In the genomic region with DNA sequence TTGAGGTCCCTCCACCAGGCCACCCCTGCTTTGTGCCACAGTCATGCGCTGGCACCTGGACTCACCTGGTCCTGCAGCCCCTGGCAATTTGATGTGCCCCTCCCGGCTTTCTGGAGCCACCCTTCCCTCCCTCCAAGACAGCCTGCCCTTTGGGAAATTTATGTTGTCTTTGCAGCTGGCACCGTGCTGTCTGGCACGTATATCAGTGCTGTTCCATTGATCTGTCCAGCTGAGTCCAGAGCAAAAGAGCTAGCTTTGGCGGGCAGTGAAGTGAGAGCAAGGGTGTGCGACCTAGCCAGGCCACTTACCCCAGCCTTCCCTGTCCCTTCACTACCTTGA, we compare ENCODE assay signal across 23 cellular contexts. TPM values are rescaled to one million over a fixed set of nuclear protein-coding genes. Genes with fewer than 3 reads are reported as not detected.
DNase-seq lines count a peak whose midpoint lies in the region; ATAC-seq, FAIRE-seq and TF ChIP-seq lines count a peak whose summit lies in the region.
"Had no signal": no experiment of that assay in that cellular context is flagged by ENCODE, and none has a peak within 500 bp of the region (broad histone marks: within the 10 kb centered on the region; RNA-seq: fewer than 3 reads in every experiment).

No MANE protein-coding gene starts in this region.

- no peak overlapping the region for H3K9ac ChIP-seq in liver (ENCODE audit: low read depth in 1 of 2, low read length in 2 of 2)
- no peak overlapping the region for H3K9ac ChIP-seq in HepG2 (ENCODE audit: insufficient read depth, low read depth, low read length)
- H3K9ac ChIP-seq in iPS-15b (ENCODE audit: low read depth, low read length) = peak overlapping the region; percentile 26
- H3K9ac ChIP-seq in rectal smooth muscle tissue (ENCODE audit: low read length) = no peak overlapping the region
- H3K9ac ChIP-seq: BLaER1 had no signal

- ATAC-seq in HepG2 = no peak
- no peak for ATAC-seq in CD4-positive, alpha-beta T cell (ENCODE audit: poor library complexity)
- ATAC-seq: activated CD8-positive, alpha-beta T cell treated with anti-CD3 and anti-CD28 coated beads, Interleukin-2, amount 10 ng/mL, durations not matched to agents 7 days and 5 days; activated T-cell treated with anti-CD3 and anti-CD28 coated beads, Interleukin-2, amount 50 U/mL, for 4 hours; Panc1 had no signal

- no peak for TF ChIP-seq EP300 in HepG2 (IDR thresholded peaks at IDR 0.05; ENCODE audit: low read depth in 2 of 2, low read length in 2 of 2)
- TF ChIP-seq EP300 in HepG2 (CRISPR knock-in tag; IDR thresholded peaks at IDR 0.05; ENCODE audit: borderline replicate concordance) = no peak

- H3K27me3 Mint-ChIP-seq in CD4-positive, alpha-beta T cell = peaks cover 9% of the 10 kb centered on the region
- H3K27me3 Mint-ChIP-seq in endothelial cell (ENCODE audit: unreplicated experiment) = peaks cover 6% of the 10 kb centered on the region
- H3K27me3 Mint-ChIP-seq: type B pancreatic cell had no signal

- H3K27me3 ChIP-seq in liver (ENCODE audit: control insufficient read depth in 4 of 4, insufficient read depth in 4 of 4, low read length in 3 of 4) = no peaks in the 10 kb centered on the region
- H3K27me3 ChIP-seq in HepG2 (ENCODE audit: control insufficient read depth in 1 of 2, insufficient read depth in 2 of 2, low read length in 2 of 2) = no peaks in the 10 kb centered on the region
- no peaks in the 10 kb centered on the region for H3K27me3 ChIP-seq in iPS-15b (ENCODE audit: control insufficient read depth, insufficient read depth, low read length)
- no peaks in the 10 kb centered on the region for H3K27me3 ChIP-seq in rectal smooth muscle tissue (ENCODE audit: control insufficient read depth, insufficient read depth, low read length)
- peaks cover 9% of the 10 kb centered on the region for H3K27me3 ChIP-seq in CD4-positive, alpha-beta T cell (ENCODE audit: control insufficient read depth, insufficient read depth, low read length)

- H3K9me3 Mint-ChIP-seq in CD4-positive, alpha-beta T cell = no peaks in the 10 kb centered on the region
- no peaks in the 10 kb centered on the region for H3K9me3 Mint-ChIP-seq in endothelial cell (ENCODE audit: unreplicated experiment)
- H3K9me3 Mint-ChIP-seq: activated naive CD4-positive, alpha-beta T cell treated with anti-CD3 and anti-CD28 coated beads, Interleukin-2, amount 10 ng/mL, durations not matched to agents 7 days and 5 days; activated T-cell treated with anti-CD3 and anti-CD28 coated beads, Interleukin-2, amount 50 U/mL, for 4 hours; neural crest cell; T-helper 2 cell treated with Interferon-gamma antibody and Interleukin-4, amounts not matched to agents 5 μg/mL and 100 μg/mL, for 36 hours; type B pancreatic cell had no signal

- BruUV-seq in HepG2 (replicated peaks; lab: Mats Ljungman, UMichigan) = no TSS peak

- no peaks in the 10 kb centered on the region for H3K9me3 ChIP-seq in liver (ENCODE audit: control insufficient read depth in 4 of 4, low read length in 3 of 4)
- no peaks in the 10 kb centered on the region for H3K9me3 ChIP-seq in HepG2 (ENCODE audit: low read length)
- no peaks in the 10 kb centered on the region for H3K9me3 ChIP-seq in iPS-15b (ENCODE audit: control insufficient read depth, insufficient read depth, low read length)
- H3K9me3 ChIP-seq in CD4-positive, alpha-beta T cell (ENCODE audit: control insufficient read depth, low read length) = no peaks in the 10 kb centered on the region

- TF ChIP-seq CTCF in liver (IDR thresholded peaks at IDR 0.05; ENCODE audit: low read depth, low read length, missing input control) = no peak
- no peak for TF ChIP-seq CTCF in HepG2 (CRISPR knock-in tag; IDR thresholded peaks at IDR 0.05)
- no peak for TF ChIP-seq CTCF in CD4-positive, alpha-beta T cell (IDR thresholded peaks at IDR 0.05)
- no peak for TF ChIP-seq CTCF in endothelial cell (IDR thresholded peaks at IDR 0.05; ENCODE audit: unreplicated experiment)

- H3K27ac ChIP-seq in liver (ENCODE audit: low read depth in 1 of 2, low read length in 2 of 2) (peak overlapping the region; percentile 77 to 80), HepG2 (ENCODE audit: extremely low read length, insufficient read depth, low read length) (no peak overlapping the region), rectal smooth muscle tissue (ENCODE audit: low read depth, low read length) (peak overlapping the region; percentile 24)
- no peak overlapping the region for H3K27ac ChIP-seq in CD4-positive, alpha-beta T cell (ENCODE audit: low read depth, low read length)
- H3K27ac ChIP-seq: BLaER1 had no signal

- H3K4me2 ChIP-seq in HepG2 (ENCODE audit: low read depth, low read length) = no peak overlapping the region
- H3K4me2 ChIP-seq: BLaER1 had no signal

- CTCF ChIA-PET in HepG2 (lab: Yijun Ruan, JAX; ENCODE audit: low intra/inter-chr PET ratio, low total read pairs) = no interaction called here
- CTCF ChIA-PET in CD4-positive, alpha-beta T cell (lab: Charles Lee) = no interaction called here

- FAIRE-seq in HepG2 (lab: Jason Lieb, UNC) = no peak
- FAIRE-seq: A204.1, astrocyte, colon, H54 had no signal

- whole genome bisulfite sequencing in liver = 34% methylated on average over 6 of the region's 6 CpGs
- WGBS in HepG2 (ENCODE audit: low lambda C conversion rate) = 85% methylated on average over 4 of the region's 6 CpGs

- intact Hi-C loops in HepG2 (cut with micrococcal nuclease; ENCODE audit: unreplicated experiment) = no loop called here
- intact Hi-C loops in CD4-positive, alpha-beta T cell (cut with DNase I, micrococcal nuclease) = no loop called here

- no peak for DNase-seq in HepG2 (ENCODE audit: low spot score)
- DNase-seq in NCI-H2081 (lab: John Stamatoyannopoulos, UW) = no peak
- no peak for DNase-seq in glomerular visceral epithelial cell (ENCODE audit: extremely low spot score)
- DNase-seq in CD4-positive, alpha-beta T cell = no peak
- DNase-seq in endothelial cell (ENCODE audit: low spot score) = no peak
- DNase-seq: activated CD8-positive, alpha-beta T cell treated with anti-CD3 and anti-CD28 coated beads, Interleukin-2, amount 10 ng/mL, durations not matched to agents 7 days and 5 days; activated naive CD4-positive, alpha-beta T cell treated with anti-CD3 and anti-CD28 coated beads, Interleukin-2, amount 10 ng/mL, durations not matched to agents 7 days and 5 days; activated T-cell treated with anti-CD3 and anti-CD28 coated beads, Interleukin-2, amount 50 U/mL, for 4 hours; hypothalamus; KBM-7; NCI-H1694 had no signal

- H3K4me3 Mint-ChIP-seq in CD4-positive, alpha-beta T cell = no peak overlapping the region
- no peak overlapping the region for H3K4me3 Mint-ChIP-seq in endothelial cell (ENCODE audit: unreplicated experiment)
- H3K4me3 Mint-ChIP-seq: activated CD8-positive, alpha-beta T cell treated with anti-CD3 and anti-CD28 coated beads, Interleukin-2, amount 10 ng/mL, durations not matched to agents 7 days and 5 days; activated naive CD4-positive, alpha-beta T cell treated with anti-CD3 and anti-CD28 coated beads, Interleukin-2, amount 10 ng/mL, durations not matched to agents 7 days and 5 days; activated T-cell treated with anti-CD3 and anti-CD28 coated beads, Interleukin-2, amount 50 U/mL, for 4 hours; neural crest cell; T-helper 2 cell treated with Interferon-gamma antibody and Interleukin-4, amounts not matched to agents 5 μg/mL and 100 μg/mL, for 36 hours; type B pancreatic cell had no signal

- peak; percentile 3 to 40 for TF ChIP-seq RAD21 in liver (IDR thresholded peaks at IDR 0.05)
- TF ChIP-seq RAD21 in HepG2 (CRISPR knock-in tag; IDR thresholded peaks at IDR 0.05) = no peak

- H3K79me2 ChIP-seq in HepG2 (ENCODE audit: insufficient read depth, low read length) = no peaks in the 10 kb centered on the region

- no peak overlapping the region for H3K4me3 ChIP-seq in liver (ENCODE audit: low read depth in 1 of 3, low read length in 3 of 3)
- H3K4me3 ChIP-seq in HepG2 (replicated peaks in 1 of 3; ENCODE audit: insufficient read depth in 1 of 3, low read depth in 2 of 3, low read length in 3 of 3) = no peak overlapping the region
- no peak overlapping the region for H3K4me3 ChIP-seq in iPS-15b (ENCODE audit: low read depth, low read length)
- H3K4me3 ChIP-seq in rectal smooth muscle tissue (ENCODE audit: low read length) = no peak overlapping the region
- H3K4me3 ChIP-seq: BLaER1 had no signal

- H3K36me3 ChIP-seq in liver (ENCODE audit: control insufficient read depth in 4 of 4, insufficient read depth in 3 of 4, low read depth in 1 of 4, low read length in 3 of 4) = peaks cover 0 to 16% (median 7%) of the 10 kb centered on the region in 4 donors
- H3K36me3 ChIP-seq in HepG2 (replicated peaks in 1 of 2; ENCODE audit: control insufficient read depth in 1 of 2, insufficient read depth in 2 of 2, low read length in 2 of 2) = peaks cover 8 to 22% of the 10 kb centered on the region in 2 experiments; a peak in 4 of 5 replicates
- peaks cover 39% of the 10 kb centered on the region for H3K36me3 ChIP-seq in iPS-15b (ENCODE audit: control insufficient read depth, insufficient read depth, low read length)
- peaks cover 2% of the 10 kb centered on the region for H3K36me3 ChIP-seq in rectal smooth muscle tissue (ENCODE audit: control insufficient read depth, insufficient read depth, low read length)
- H3K36me3 ChIP-seq: BLaER1 had no signal

- no peak overlapping the region for H3K27ac Mint-ChIP-seq in CD4-positive, alpha-beta T cell
- H3K27ac Mint-ChIP-seq in endothelial cell (ENCODE audit: unreplicated experiment) = no peak overlapping the region
- H3K27ac Mint-ChIP-seq: activated CD8-positive, alpha-beta T cell treated with anti-CD3 and anti-CD28 coated beads, Interleukin-2, amount 10 ng/mL, durations not matched to agents 7 days and 5 days; activated naive CD4-positive, alpha-beta T cell treated with anti-CD3 and anti-CD28 coated beads, Interleukin-2, amount 10 ng/mL, durations not matched to agents 7 days and 5 days; T-helper 2 cell treated with Interferon-gamma antibody and Interleukin-4, amounts not matched to agents 5 μg/mL and 100 μg/mL, for 36 hours; type B pancreatic cell had no signal

- no peak for TF ChIP-seq POLR2A in HepG2 (IDR thresholded peaks at IDR 0.05; ENCODE audit: insufficient read depth in 1 of 2, low read depth in 2 of 2, low read length in 2 of 2)

- H3K4me1 ChIP-seq in liver (ENCODE audit: control insufficient read depth in 4 of 4, insufficient read depth in 4 of 4, low read length in 3 of 4) (peaks cover 23 to 60% (median 55%) of the 10 kb centered on the region in 4 donors), HepG2 (ENCODE audit: insufficient read depth, low read length) (peaks cover 18% of the 10 kb centered on the region), iPS-15b (ENCODE audit: control insufficient read depth, insufficient read depth, low read length) (peaks cover 24% of the 10 kb centered on the region), rectal smooth muscle tissue (ENCODE audit: control insufficient read depth, insufficient read depth, low read length) (peaks cover 26% of the 10 kb centered on the region)
- H3K4me1 ChIP-seq: BLaER1 had no signal

- H3K36me3 Mint-ChIP-seq in CD4-positive, alpha-beta T cell (ENCODE audit: low read depth) = peaks cover 14% of the 10 kb centered on the region
- H3K36me3 Mint-ChIP-seq in endothelial cell (ENCODE audit: low read depth, unreplicated experiment) = peaks cover 6% of the 10 kb centered on the region
- H3K36me3 Mint-ChIP-seq: type B pancreatic cell had no signal

- POLR2A ChIA-PET in HepG2 (lab: Yijun Ruan, JAX) = interaction anchor here (1.5 to 2.4 kb wide), 3 partner anchors 11 to 53 kb away, joined by 4 to 9 read pairs (median 5); a partner anchor contains a TSS
- POLR2A ChIA-PET in CD4-positive, alpha-beta T cell (lab: Charles Lee) = no interaction called here

- H4K20me1 ChIP-seq in HepG2 (ENCODE audit: insufficient read depth, low read length) = peaks cover 2% of the 10 kb centered on the region; the same call in 1 of the 2 replicates
- H4K20me1 ChIP-seq: BLaER1 had no signal

- no peaks in the 10 kb centered on the region for H3K4me1 Mint-ChIP-seq in CD4-positive, alpha-beta T cell (ENCODE audit: low read depth)
- peaks cover 6% of the 10 kb centered on the region for H3K4me1 Mint-ChIP-seq in endothelial cell (ENCODE audit: unreplicated experiment)
- H3K4me1 Mint-ChIP-seq: activated naive CD4-positive, alpha-beta T cell treated with anti-CD3 and anti-CD28 coated beads, Interleukin-2, amount 10 ng/mL, durations not matched to agents 7 days and 5 days had no signal

- H2AFZ ChIP-seq in HepG2 (ENCODE audit: low read length) = no peak overlapping the region

- in situ Hi-C loops in HepG2 (cut with HindIII; ENCODE audit: extremely low pct_ligation_motif_present, low pct_unique_long_range_greater_than_20kb) = no loop called here

RNA-seq across cellular contexts. Expression of a gene that starts 5.7 kb away (rescaled TPM):
- 100 to 1,000 TPM; 149 to 437 TPM for total RNA-seq in liver
- polyA plus RNA-seq in liver = 1,000 to 10,000 TPM; 1,248 to 1,915 TPM
- 94.6 and 172 TPM in 2 replicates for total RNA-seq in HepG2 (2016; rRNA removed; fragmentation: Illumina TruSeq; extraction: Trizol)
- total RNA-seq in HepG2 (2016; cell fraction: cytosol; rRNA removed; fragmentation: Illumina TruSeq; extraction: Trizol; ENCODE audit: low read depth) = 63.6 and 75.7 TPM in 2 replicates
- 93.3 and 178 TPM in 2 replicates for total RNA-seq in HepG2 (2016; cell fraction: insoluble cytoplasmic fraction; rRNA removed; fragmentation: Illumina TruSeq; extraction: Trizol)
- 68.9 and 86.6 TPM in 2 replicates for total RNA-seq in HepG2 (2016; cell fraction: membrane; rRNA removed; fragmentation: Illumina TruSeq; extraction: Trizol)
- 126 and 156 TPM in 2 replicates for total RNA-seq in HepG2 (2016; cell fraction: nucleus; rRNA removed; fragmentation: Illumina TruSeq; extraction: Trizol)
- 134 and 157 TPM in 2 replicates for polyA plus RNA-seq in HepG2 (2011; rRNA removed)
- 197 and 233 TPM in 2 replicates for polyA plus RNA-seq in HepG2 (2011; cell fraction: cytosol; rRNA removed)
- polyA plus RNA-seq in HepG2 (2011; cell fraction: nucleus; rRNA removed) = 164 and 202 TPM in 2 replicates
- polyA plus RNA-seq in HepG2 (2012) = 37.9 and 77.4 TPM in 2 replicates
- polyA plus RNA-seq in HepG2 (2016; cell fraction: cytosol; fragmentation: Illumina TruSeq; extraction: Trizol; ENCODE audit: low read depth) = 96.7 and 115 TPM in 2 replicates
- 134 and 138 TPM in 2 replicates for polyA plus RNA-seq in HepG2 (2016; cell fraction: insoluble cytoplasmic fraction; fragmentation: Illumina TruSeq; extraction: Trizol; ENCODE audit: low read depth)
- 82.1 and 99.5 TPM in 2 replicates for polyA plus RNA-seq in HepG2 (2016; cell fraction: membrane; fragmentation: Illumina TruSeq; extraction: Trizol; ENCODE audit: low read depth)
- polyA plus RNA-seq in HepG2 (2016; cell fraction: nucleus; fragmentation: Illumina TruSeq; extraction: Trizol; ENCODE audit: insufficient read depth, low read depth) = 420 and 455 TPM in 2 replicates
- polyA minus RNA-seq in HepG2 (2011; rRNA and poly(A)+ RNA removed; ENCODE audit: low replicate concordance) = 22.1 TPM in 1 of 2 replicates, not detected in the other
- 17.4 and 20.0 TPM in 2 replicates for polyA minus RNA-seq in HepG2 (2011; cell fraction: cytosol; rRNA and poly(A)+ RNA removed)
- 6.1 and 7.3 TPM in 2 replicates for polyA minus RNA-seq in HepG2 (2011; cell fraction: nucleus; rRNA and poly(A)+ RNA removed)
- total RNA-seq in CD4-positive, alpha-beta T cell = not detected
- total RNA-seq in endothelial cell (ENCODE audit: unreplicated experiment) = 4.9 TPM
- total RNA-seq: activated CD8-positive, alpha-beta T cell treated with anti-CD3 and anti-CD28 coated beads, Interleukin-2, amount 10 ng/mL, durations not matched to agents 7 days and 5 days had no signal

RNA-seq across cellular contexts. Expression of a gene that starts 12.4 kb away (rescaled TPM):
- total RNA-seq in liver (10 to 100 TPM in 1 of 2 donors, 1 to 10 TPM in 1; 3.0 to 61.7 TPM), HepG2 (2016; rRNA removed; fragmentation: Illumina TruSeq; extraction: Trizol) (4.1 and 7.5 TPM in 2 replicates), endothelial cell (ENCODE audit: unreplicated experiment) (0.87 TPM)
- polyA plus RNA-seq in liver (10 to 100 TPM; 26.6 to 30.1 TPM), HepG2 (2011; rRNA removed) (3.2 and 3.8 TPM in 2 replicates)
- total RNA-seq in HepG2 (2016; cell fraction: cytosol; rRNA removed; fragmentation: Illumina TruSeq; extraction: Trizol; ENCODE audit: low read depth) = 7.2 and 7.8 TPM in 2 replicates
- total RNA-seq in HepG2 (2016; cell fraction: insoluble cytoplasmic fraction; rRNA removed; fragmentation: Illumina TruSeq; extraction: Trizol) = 3.7 and 6.7 TPM in 2 replicates
- 4.8 and 5.6 TPM in 2 replicates for total RNA-seq in HepG2 (2016; cell fraction: membrane; rRNA removed; fragmentation: Illumina TruSeq; extraction: Trizol)
- total RNA-seq in HepG2 (2016; cell fraction: nucleus; rRNA removed; fragmentation: Illumina TruSeq; extraction: Trizol) = 17.1 and 19.7 TPM in 2 replicates
- 2.5 and 2.7 TPM in 2 replicates for polyA plus RNA-seq in HepG2 (2011; cell fraction: cytosol; rRNA removed)
- polyA plus RNA-seq in HepG2 (2011; cell fraction: nucleus; rRNA removed) = 4.0 and 4.3 TPM in 2 replicates
- 1.2 and 1.4 TPM in 2 replicates for polyA plus RNA-seq in HepG2 (2012)
- 0.95 and 2.7 TPM in 2 replicates for polyA plus RNA-seq in HepG2 (2016; cell fraction: cytosol; fragmentation: Illumina TruSeq; extraction: Trizol; ENCODE audit: low read depth)
- 1.9 and 3.9 TPM in 2 replicates for polyA plus RNA-seq in HepG2 (2016; cell fraction: insoluble cytoplasmic fraction; fragmentation: Illumina TruSeq; extraction: Trizol; ENCODE audit: low read depth)
- polyA plus RNA-seq in HepG2 (2016; cell fraction: membrane; fragmentation: Illumina TruSeq; extraction: Trizol; ENCODE audit: low read depth) = 1.4 and 1.6 TPM in 2 replicates
- polyA plus RNA-seq in HepG2 (2016; cell fraction: nucleus; fragmentation: Illumina TruSeq; extraction: Trizol; ENCODE audit: insufficient read depth, low read depth) = 4.9 and 8.0 TPM in 2 replicates
- polyA minus RNA-seq in HepG2 (2011; rRNA and poly(A)+ RNA removed; ENCODE audit: low replicate concordance) = 10.0 and 39.9 TPM in 2 replicates
- 2.6 and 3.3 TPM in 2 replicates for polyA minus RNA-seq in HepG2 (2011; cell fraction: cytosol; rRNA and poly(A)+ RNA removed)
- 44.3 and 59.4 TPM in 2 replicates for polyA minus RNA-seq in HepG2 (2011; cell fraction: nucleus; rRNA and poly(A)+ RNA removed)
- 1 to 10 TPM; 1.9 to 3.4 TPM for total RNA-seq in CD4-positive, alpha-beta T cell

RNA-seq across cellular contexts. Expression of a gene that starts 12.6 kb away (rescaled TPM):
- total RNA-seq in liver = 10 to 100 TPM; 12.0 to 17.2 TPM
- polyA plus RNA-seq in liver = 10 to 100 TPM; 13.9 to 21.0 TPM
- total RNA-seq in HepG2 (2016; rRNA removed; fragmentation: Illumina TruSeq; extraction: Trizol) = 34.8 and 38.4 TPM in 2 replicates
- total RNA-seq in HepG2 (2016; cell fraction: cytosol; rRNA removed; fragmentation: Illumina TruSeq; extraction: Trizol; ENCODE audit: low read depth) = 10.3 and 10.8 TPM in 2 replicates
- total RNA-seq in HepG2 (2016; cell fraction: insoluble cytoplasmic fraction; rRNA removed; fragmentation: Illumina TruSeq; extraction: Trizol) = 30.5 and 35.2 TPM in 2 replicates
- total RNA-seq in HepG2 (2016; cell fraction: membrane; rRNA removed; fragmentation: Illumina TruSeq; extraction: Trizol) = 34.2 and 36.9 TPM in 2 replicates
- total RNA-seq in HepG2 (2016; cell fraction: nucleus; rRNA removed; fragmentation: Illumina TruSeq; extraction: Trizol) = 25.0 and 31.2 TPM in 2 replicates
- polyA plus RNA-seq in HepG2 (2011; rRNA removed) = 33.0 and 42.2 TPM in 2 replicates
- 34.7 and 58.3 TPM in 2 replicates for polyA plus RNA-seq in HepG2 (2011; cell fraction: cytosol; rRNA removed)
- 25.0 and 33.0 TPM in 2 replicates for polyA plus RNA-seq in HepG2 (2011; cell fraction: nucleus; rRNA removed)
- 22.2 and 36.3 TPM in 2 replicates for polyA plus RNA-seq in HepG2 (2012)
- polyA plus RNA-seq in HepG2 (2016; cell fraction: cytosol; fragmentation: Illumina TruSeq; extraction: Trizol; ENCODE audit: low read depth) = 19.9 and 25.0 TPM in 2 replicates
- 36.4 and 46.3 TPM in 2 replicates for polyA plus RNA-seq in HepG2 (2016; cell fraction: insoluble cytoplasmic fraction; fragmentation: Illumina TruSeq; extraction: Trizol; ENCODE audit: low read depth)
- polyA plus RNA-seq in HepG2 (2016; cell fraction: membrane; fragmentation: Illumina TruSeq; extraction: Trizol; ENCODE audit: low read depth) = 41.1 and 42.5 TPM in 2 replicates
- polyA plus RNA-seq in HepG2 (2016; cell fraction: nucleus; fragmentation: Illumina TruSeq; extraction: Trizol; ENCODE audit: insufficient read depth, low read depth) = 34.8 and 36.2 TPM in 2 replicates
- 45.8 and 71.1 TPM in 2 replicates for polyA minus RNA-seq in HepG2 (2011; rRNA and poly(A)+ RNA removed; ENCODE audit: low replicate concordance)
- 33.7 and 34.5 TPM in 2 replicates for polyA minus RNA-seq in HepG2 (2011; cell fraction: cytosol; rRNA and poly(A)+ RNA removed)
- polyA minus RNA-seq in HepG2 (2011; cell fraction: nucleus; rRNA and poly(A)+ RNA removed) = 13.3 and 15.4 TPM in 2 replicates
- total RNA-seq in CD4-positive, alpha-beta T cell = 1 to 10 TPM; 3.1 to 5.0 TPM
- 5.1 TPM for total RNA-seq in endothelial cell (ENCODE audit: unreplicated experiment)

RNA-seq across cellular contexts. Expression of a gene that starts 32.9 kb away (rescaled TPM):
- total RNA-seq in liver = 100 to 1,000 TPM in 1 of 2 donors, 10 to 100 TPM in 1; 44.4 to 118 TPM
- 10 to 100 TPM; 17.1 to 65.8 TPM for polyA plus RNA-seq in liver
- 86.4 and 108 TPM in 2 replicates for total RNA-seq in HepG2 (2016; rRNA removed; fragmentation: Illumina TruSeq; extraction: Trizol)
- 34.3 and 36.1 TPM in 2 replicates for total RNA-seq in HepG2 (2016; cell fraction: cytosol; rRNA removed; fragmentation: Illumina TruSeq; extraction: Trizol; ENCODE audit: low read depth)
- 77.5 and 106 TPM in 2 replicates for total RNA-seq in HepG2 (2016; cell fraction: insoluble cytoplasmic fraction; rRNA removed; fragmentation: Illumina TruSeq; extraction: Trizol)
- 112 and 119 TPM in 2 replicates for total RNA-seq in HepG2 (2016; cell fraction: membrane; rRNA removed; fragmentation: Illumina TruSeq; extraction: Trizol)
- total RNA-seq in HepG2 (2016; cell fraction: nucleus; rRNA removed; fragmentation: Illumina TruSeq; extraction: Trizol) = 81.1 and 91.5 TPM in 2 replicates
- polyA plus RNA-seq in HepG2 (2011; rRNA removed) = 69.9 and 87.9 TPM in 2 replicates
- polyA plus RNA-seq in HepG2 (2011; cell fraction: cytosol; rRNA removed) = 58.9 and 82.1 TPM in 2 replicates
- 189 and 195 TPM in 2 replicates for polyA plus RNA-seq in HepG2 (2011; cell fraction: nucleus; rRNA removed)
- 52.5 and 64.7 TPM in 2 replicates for polyA plus RNA-seq in HepG2 (2012)
- polyA plus RNA-seq in HepG2 (2016; cell fraction: cytosol; fragmentation: Illumina TruSeq; extraction: Trizol; ENCODE audit: low read depth) = 22.0 and 24.7 TPM in 2 replicates
- 82.2 and 105 TPM in 2 replicates for polyA plus RNA-seq in HepG2 (2016; cell fraction: insoluble cytoplasmic fraction; fragmentation: Illumina TruSeq; extraction: Trizol; ENCODE audit: low read depth)
- 77.8 and 77.9 TPM in 2 replicates for polyA plus RNA-seq in HepG2 (2016; cell fraction: membrane; fragmentation: Illumina TruSeq; extraction: Trizol; ENCODE audit: low read depth)
- 138 and 155 TPM in 2 replicates for polyA plus RNA-seq in HepG2 (2016; cell fraction: nucleus; fragmentation: Illumina TruSeq; extraction: Trizol; ENCODE audit: insufficient read depth, low read depth)
- 81.7 and 98.0 TPM in 2 replicates for polyA minus RNA-seq in HepG2 (2011; rRNA and poly(A)+ RNA removed; ENCODE audit: low replicate concordance)
- polyA minus RNA-seq in HepG2 (2011; cell fraction: cytosol; rRNA and poly(A)+ RNA removed) = 35.3 and 35.6 TPM in 2 replicates
- 50.5 and 54.6 TPM in 2 replicates for polyA minus RNA-seq in HepG2 (2011; cell fraction: nucleus; rRNA and poly(A)+ RNA removed)
- total RNA-seq in CD4-positive, alpha-beta T cell = 10 to 100 TPM; 58.2 to 59.8 TPM
- 138 TPM for total RNA-seq in endothelial cell (ENCODE audit: unreplicated experiment)

RNA-seq across cellular contexts. Expression of a gene that starts 43.4 kb away (rescaled TPM):
- 1 to 10 TPM in 1 of 2 donors, under 1 TPM in 1; 0.33 to 3.1 TPM for total RNA-seq in liver
- polyA plus RNA-seq in liver = under 1 TPM; 0.08 to 0.72 TPM
- total RNA-seq in HepG2 (2016; rRNA removed; fragmentation: Illumina TruSeq; extraction: Trizol) = 3.1 and 4.5 TPM in 2 replicates
- 0.71 TPM in 2 replicates for total RNA-seq in HepG2 (2016; cell fraction: cytosol; rRNA removed; fragmentation: Illumina TruSeq; extraction: Trizol; ENCODE audit: low read depth)
- 3.6 and 3.8 TPM in 2 replicates for total RNA-seq in HepG2 (2016; cell fraction: insoluble cytoplasmic fraction; rRNA removed; fragmentation: Illumina TruSeq; extraction: Trizol)
- 1.9 and 2.5 TPM in 2 replicates for total RNA-seq in HepG2 (2016; cell fraction: membrane; rRNA removed; fragmentation: Illumina TruSeq; extraction: Trizol)
- total RNA-seq in HepG2 (2016; cell fraction: nucleus; rRNA removed; fragmentation: Illumina TruSeq; extraction: Trizol) = 1.8 and 3.2 TPM in 2 replicates
- polyA plus RNA-seq in HepG2 (2011; rRNA removed) = 3.2 and 3.8 TPM in 2 replicates
- polyA plus RNA-seq in HepG2 (2011; cell fraction: cytosol; rRNA removed) = 2.6 and 4.5 TPM in 2 replicates
- 5.8 and 5.9 TPM in 2 replicates for polyA plus RNA-seq in HepG2 (2011; cell fraction: nucleus; rRNA removed)
- 2.1 and 3.1 TPM in 2 replicates for polyA plus RNA-seq in HepG2 (2012)
- polyA plus RNA-seq in HepG2 (2016; cell fraction: cytosol; fragmentation: Illumina TruSeq; extraction: Trizol; ENCODE audit: low read depth) = 0.67 and 0.68 TPM in 2 replicates
- polyA plus RNA-seq in HepG2 (2016; cell fraction: insoluble cytoplasmic fraction; fragmentation: Illumina TruSeq; extraction: Trizol; ENCODE audit: low read depth) = 3.7 and 4.2 TPM in 2 replicates
- polyA plus RNA-seq in HepG2 (2016; cell fraction: membrane; fragmentation: Illumina TruSeq; extraction: Trizol; ENCODE audit: low read depth) = 1.2 and 1.8 TPM in 2 replicates
- 5.2 and 9.1 TPM in 2 replicates for polyA plus RNA-seq in HepG2 (2016; cell fraction: nucleus; fragmentation: Illumina TruSeq; extraction: Trizol; ENCODE audit: insufficient read depth, low read depth)
- 0.37 and 3.7 TPM in 2 replicates for polyA minus RNA-seq in HepG2 (2011; rRNA and poly(A)+ RNA removed; ENCODE audit: low replicate concordance)
- 2.5 and 3.9 TPM in 2 replicates for polyA minus RNA-seq in HepG2 (2011; cell fraction: cytosol; rRNA and poly(A)+ RNA removed)
- polyA minus RNA-seq in HepG2 (2011; cell fraction: nucleus; rRNA and poly(A)+ RNA removed) = 1.8 and 2.4 TPM in 2 replicates
- total RNA-seq in CD4-positive, alpha-beta T cell = under 1 TPM; 0.38 to 0.45 TPM
- total RNA-seq in endothelial cell (ENCODE audit: unreplicated experiment) = 12.1 TPM

Comparison
In these comparisons a context has a peak if more than half of its experiments do, and no peak if none do; other contexts are left out.
1. H3K27ac ChIP-seq: peak in liver (2 of 2) and rectal smooth muscle tissue (single experiment); none in HepG2 (single experiment) and CD4-positive, alpha-beta T cell (single experiment).
2. RNA of a gene that starts 5.7 kb away (total RNA-seq): 149 to 437 TPM in liver and 63.6 to 178 TPM in HepG2; 4.9 TPM in endothelial cell (single experiment) and not detected in CD4-positive, alpha-beta T cell; every median in the first group is over 10 times any median in the second.